ENCODE assay signal across 11 cellular contexts in genomic region chr13:98997738-98998641, GRCh38. TPM values are rescaled to one million over a fixed set of nuclear protein-coding genes. Genes with fewer than 3 reads are reported as not detected.
A peak's percentile ranks its signal among the peaks of the same experiment; 100 is the strongest.
DNase-seq lines count a peak whose midpoint lies in the region; ATAC-seq and TF ChIP-seq lines count a peak whose summit lies in the region.
"Had no signal": no experiment of that assay in that cellular context is flagged by ENCODE, and none has a peak within 500 bp of the region (broad histone marks: within the 10 kb centered on the region; RNA-seq: fewer than 3 reads in every experiment).

No MANE protein-coding gene starts in this region.

- no peaks in the 10 kb centered on the region for H3K27me3 Mint-ChIP-seq in activated naive CD8-positive, alpha-beta T cell
- no peaks in the 10 kb centered on the region for H3K27me3 Mint-ChIP-seq in neural progenitor cell (ENCODE audit: insufficient read depth, low read depth)

- H3K27ac ChIP-seq in neural progenitor cell: no peak overlapping the region
- H3K27ac ChIP-seq in ascending aorta: no peak overlapping the region
- H3K27ac ChIP-seq: HL-60, SK-N-MC had no signal

- intact Hi-C loops in ascending aorta (cut with DNase I): no loop called here

- peaks cover 4% of the 10 kb centered on the region for H3F3A ChIP-seq in neural progenitor cell (ENCODE audit: low read depth)

- H2AFZ ChIP-seq in neural progenitor cell (replicated peaks): no peak overlapping the region

- no peaks in the 10 kb centered on the region for H3K9me3 Mint-ChIP-seq in activated naive CD8-positive, alpha-beta T cell (ENCODE audit: low read depth)
- no peaks in the 10 kb centered on the region for H3K9me3 Mint-ChIP-seq in neural progenitor cell
- H3K9me3 Mint-ChIP-seq: brain had no signal

- no peaks in the 10 kb centered on the region for H4K20me1 ChIP-seq in neural progenitor cell (ENCODE audit: low read depth)

- H3K4me3 ChIP-seq in neural progenitor cell (no peak overlapping the region), ascending aorta (no peak overlapping the region)
- H3K4me3 ChIP-seq: SK-N-MC had no signal

- TF ChIP-seq CTCF in neural progenitor cell (IDR thresholded peaks at IDR 0.05) (no peak), ascending aorta (IDR thresholded peaks at IDR 0.05) (no peak)

- no peaks in the 10 kb centered on the region for H3K79me2 ChIP-seq in neural progenitor cell (ENCODE audit: low read depth)

- H3K36me3 Mint-ChIP-seq in activated naive CD8-positive, alpha-beta T cell: peaks cover 3% of the 10 kb centered on the region
- no peaks in the 10 kb centered on the region for H3K36me3 Mint-ChIP-seq in neural progenitor cell
- H3K36me3 Mint-ChIP-seq: brain had no signal

- H3K9me3 ChIP-seq in neural progenitor cell (ENCODE audit: low read depth) (no peaks in the 10 kb centered on the region), ascending aorta (no peaks in the 10 kb centered on the region)

- H3K4me3 Mint-ChIP-seq in activated naive CD8-positive, alpha-beta T cell: peak overlapping the region; percentile 62
- H3K4me3 Mint-ChIP-seq in neural progenitor cell: no peak overlapping the region
- H3K4me3 Mint-ChIP-seq: brain had no signal

- no peak for ATAC-seq in HG03378 (IDR thresholded peaks at IDR 0.05; ENCODE audit: unreplicated experiment)

- peaks cover 93% of the 10 kb centered on the region for H3K4me1 Mint-ChIP-seq in activated naive CD8-positive, alpha-beta T cell (ENCODE audit: low read depth)
- H3K4me1 Mint-ChIP-seq in neural progenitor cell: peaks cover 19% of the 10 kb centered on the region

- H3K27ac Mint-ChIP-seq in activated naive CD8-positive, alpha-beta T cell: peak overlapping the region; percentile 71
- H3K27ac Mint-ChIP-seq in neural progenitor cell: peak overlapping the region; percentile 14

- H3K27me3 ChIP-seq in neural progenitor cell (no peaks in the 10 kb centered on the region), ascending aorta (no peaks in the 10 kb centered on the region)

- H3K36me3 ChIP-seq in neural progenitor cell (no peaks in the 10 kb centered on the region), ascending aorta (no peaks in the 10 kb centered on the region)

- peak; percentile 41 for DNase-seq in NCI-H1092 treated with DMSO at 0.1 percent for 48 hours (lab: John Stamatoyannopoulos, UW)
- DNase-seq in NCI-H1092 (lab: John Stamatoyannopoulos, UW): no peak
- peak; percentile 19 for DNase-seq in HK-2 (ENCODE audit: unreplicated experiment)
- no peak for DNase-seq in neural progenitor cell (ENCODE audit: low spot score)
- no peak for DNase-seq in putamen (ENCODE audit: low spot score)
- DNase-seq in ascending aorta (ENCODE audit: low spot score in 2 of 2): no peak

- H3K4me1 ChIP-seq in neural progenitor cell: peaks cover 10% of the 10 kb centered on the region
- peaks cover 2 to 7% of the 10 kb centered on the region in 2 donors for H3K4me1 ChIP-seq in ascending aorta

- no peak overlapping the region for H3K9ac ChIP-seq in neural progenitor cell

- peak overlapping the region; percentile 27 for H3K4me2 ChIP-seq in neural progenitor cell

RNA-seq across cellular contexts. Expression of gene DOCK9, which starts 20.1 kb away (rescaled TPM):
- 16.6 and 20.3 TPM in 2 replicates for total RNA-seq in neural progenitor cell (ENCODE audit: low replicate concordance)
- 88.2 TPM for total RNA-seq in ascending aorta

Comparison
In these comparisons a context has a peak if more than half of its experiments do, and no peak if none do; other contexts are left out.
1. DNase-seq: peak in NCI-H1092 treated with DMSO at 0.1 percent for 48 hours (single experiment) and HK-2 (single experiment); none in NCI-H1092 (single experiment), neural progenitor cell (single experiment), putamen (single experiment) and ascending aorta (0 of 2).